ENCODE assay signal across 1 cellular context in the genomic region with DNA sequence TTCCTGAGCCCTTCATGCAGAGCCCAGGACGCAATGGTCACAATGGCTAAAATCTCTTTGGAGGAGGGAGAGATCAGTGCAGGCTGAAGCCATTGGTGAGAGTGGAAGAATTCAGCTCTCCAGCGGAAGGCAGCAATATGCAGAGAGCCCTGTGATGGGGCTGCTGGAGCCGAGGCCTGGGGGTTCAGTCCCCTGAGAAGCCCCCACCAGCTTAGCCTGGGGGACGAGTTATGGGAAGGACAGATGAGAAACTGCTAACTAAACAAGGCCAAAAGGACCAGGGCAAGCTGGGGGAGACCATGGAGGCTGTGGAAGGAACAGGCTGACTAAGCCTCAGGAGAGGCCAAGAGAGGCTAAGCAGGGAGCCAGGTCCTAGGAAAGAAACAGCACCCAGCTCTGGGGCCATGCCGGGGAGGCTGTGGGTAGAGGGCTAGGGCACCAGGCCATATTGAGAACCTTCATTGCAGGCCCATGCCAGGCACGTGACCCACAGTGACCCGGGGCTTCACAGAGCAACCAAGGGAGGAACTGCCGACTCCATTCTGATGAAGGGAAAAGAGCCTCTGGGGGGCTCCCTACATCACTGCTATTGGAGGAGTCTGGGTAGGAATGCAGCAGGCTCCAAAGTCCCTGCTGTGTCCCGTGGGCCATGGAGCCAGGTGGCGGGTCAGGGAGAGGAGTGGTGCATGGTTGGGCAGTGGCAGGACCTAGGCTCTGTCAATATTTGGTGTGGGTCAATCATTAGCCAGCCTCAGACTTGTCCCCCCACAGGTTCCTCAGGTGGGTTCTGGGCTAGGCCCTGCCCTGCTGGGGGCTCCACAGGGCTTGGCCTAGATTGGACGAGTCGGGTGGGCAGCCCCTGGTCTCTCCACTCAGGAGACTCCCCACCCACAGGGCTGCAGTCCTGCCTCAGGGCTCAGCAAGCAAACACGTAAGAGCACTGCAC.
TF ChIP-seq lines count a peak whose summit lies in the region.

No MANE protein-coding gene starts in this region.

TF ChIP-seq in HepG2, 621 proteins besides CTCF, POLR2A, EP300 and RAD21 (continued from another document and continues in another):
- TF ChIP-seq MXD1 (CRISPR knock-in tag; IDR thresholded peaks at IDR 0.05) (peak; percentile 31; the same call in 1 of the 2 replicates), ZNF883 (CRISPR knock-in tag; IDR thresholded peaks at IDR 0.05; ENCODE audit: not compliant biosample characterization) (peak; percentile 67), ZNF816 (CRISPR knock-in tag; IDR thresholded peaks at IDR 0.05; ENCODE audit: borderline replicate concordance) (peak; percentile 96), NCOA1 (CRISPR knock-in tag; IDR thresholded peaks at IDR 0.05) (peak; percentile 94), SIN3B (IDR thresholded peaks at IDR 0.05; ENCODE audit: low read length) (peak; percentile 47; the same call in 1 of the 2 replicates), TBX2 (CRISPR knock-in tag; IDR thresholded peaks at IDR 0.05; ENCODE audit: borderline replicate concordance) (peak; percentile 97), ZNF740 (CRISPR knock-in tag; IDR thresholded peaks at IDR 0.05) (peak; percentile 88), TMF1 (CRISPR knock-in tag; IDR thresholded peaks at IDR 0.05; ENCODE audit: low read depth) (0 out of 2 replicates have a peak, but pooled peaks have one; percentile 6), ZNF614 (CRISPR knock-in tag; IDR thresholded peaks at IDR 0.05; ENCODE audit: borderline replicate concordance) (peak; percentile 95), ZNF543 (CRISPR knock-in tag; IDR thresholded peaks at IDR 0.05) (peak; percentile 94), NFATC3 (CRISPR knock-in tag; IDR thresholded peaks at IDR 0.05) (peak; percentile 89; the same call in 1 of the 2 replicates), HBP1 (CRISPR knock-in tag; IDR thresholded peaks at IDR 0.05; ENCODE audit: low read depth) (peak; percentile 70; the same call in 1 of the 2 replicates), ZNF839 (CRISPR knock-in tag; IDR thresholded peaks at IDR 0.05; ENCODE audit: borderline replicate concordance) (no peak), NR3C1 (CRISPR knock-in tag; IDR thresholded peaks at IDR 0.05) (no peak), NPAS2 (CRISPR knock-in tag; IDR thresholded peaks at IDR 0.05; ENCODE audit: borderline replicate concordance) (no peak), ZNF274 (CRISPR knock-in tag; IDR thresholded peaks at IDR 0.05) (peak; percentile 96), FOXA3 (CRISPR knock-in tag; IDR thresholded peaks at IDR 0.05) (peak; percentile 97), BRCA1 (CRISPR knock-in tag; IDR thresholded peaks at IDR 0.05) (no peak; the same call in 1 of the 2 replicates), ZNF777 (CRISPR knock-in tag; IDR thresholded peaks at IDR 0.05) (peak; percentile 24; the same call in 1 of the 2 replicates), CENPBD1 (CRISPR knock-in tag; IDR thresholded peaks at IDR 0.05; ENCODE audit: borderline replicate concordance, low read depth) (peak; percentile 89; the same call in 1 of the 2 replicates), EEA1 (CRISPR knock-in tag; IDR thresholded peaks at IDR 0.05; ENCODE audit: borderline replicate concordance) (no peak), ZNF337 (CRISPR knock-in tag; IDR thresholded peaks at IDR 0.05; ENCODE audit: borderline replicate concordance, low read depth) (peak; percentile 84), U2AF1 (optimal IDR thresholded peaks at IDR 0.05; ENCODE audit: low read depth, low read length) (no peak), TCF7L2 (IDR thresholded peaks at IDR 0.05; ENCODE audit: low read depth, low read length) (no peak), ZNF670 (CRISPR knock-in tag; IDR thresholded peaks at IDR 0.05; ENCODE audit: borderline replicate concordance) (peak; percentile 92; the same call in 1 of the 2 replicates), ZNF550 (CRISPR knock-in tag; IDR thresholded peaks at IDR 0.05; ENCODE audit: borderline replicate concordance) (no peak), TBL1XR1 (IDR thresholded peaks at IDR 0.05; ENCODE audit: borderline replicate concordance, low read length, partially characterized antibody) (peak; percentile 83), MNT (IDR thresholded peaks at IDR 0.05) (peak; percentile 67), ZBTB37 (CRISPR knock-in tag; IDR thresholded peaks at IDR 0.05) (peak; percentile 74; the same call in 1 of the 2 replicates)
- TF ChIP-seq, protein P1, sequence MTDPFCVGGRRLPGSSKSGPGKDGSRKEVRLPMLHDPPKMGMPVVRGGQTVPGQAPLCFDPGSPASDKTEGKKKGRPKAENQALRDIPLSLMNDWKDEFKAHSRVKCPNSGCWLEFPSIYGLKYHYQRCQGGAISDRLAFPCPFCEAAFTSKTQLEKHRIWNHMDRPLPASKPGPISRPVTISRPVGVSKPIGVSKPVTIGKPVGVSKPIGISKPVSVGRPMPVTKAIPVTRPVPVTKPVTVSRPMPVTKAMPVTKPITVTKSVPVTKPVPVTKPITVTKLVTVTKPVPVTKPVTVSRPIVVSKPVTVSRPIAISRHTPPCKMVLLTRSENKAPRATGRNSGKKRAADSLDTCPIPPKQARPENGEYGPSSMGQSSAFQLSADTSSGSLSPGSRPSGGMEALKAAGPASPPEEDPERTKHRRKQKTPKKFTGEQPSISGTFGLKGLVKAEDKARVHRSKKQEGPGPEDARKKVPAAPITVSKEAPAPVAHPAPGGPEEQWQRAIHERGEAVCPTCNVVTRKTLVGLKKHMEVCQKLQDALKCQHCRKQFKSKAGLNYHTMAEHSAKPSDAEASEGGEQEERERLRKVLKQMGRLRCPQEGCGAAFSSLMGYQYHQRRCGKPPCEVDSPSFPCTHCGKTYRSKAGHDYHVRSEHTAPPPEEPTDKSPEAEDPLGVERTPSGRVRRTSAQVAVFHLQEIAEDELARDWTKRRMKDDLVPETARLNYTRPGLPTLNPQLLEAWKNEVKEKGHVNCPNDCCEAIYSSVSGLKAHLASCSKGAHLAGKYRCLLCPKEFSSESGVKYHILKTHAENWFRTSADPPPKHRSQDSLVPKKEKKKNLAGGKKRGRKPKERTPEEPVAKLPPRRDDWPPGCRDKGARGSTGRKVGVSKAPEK (CRISPR knock-in tag; IDR thresholded peaks at IDR 0.05; ENCODE audit: borderline replicate concordance): peak; percentile 81; the same call in 1 of the 2 replicates
- TF ChIP-seq, protein P2, sequence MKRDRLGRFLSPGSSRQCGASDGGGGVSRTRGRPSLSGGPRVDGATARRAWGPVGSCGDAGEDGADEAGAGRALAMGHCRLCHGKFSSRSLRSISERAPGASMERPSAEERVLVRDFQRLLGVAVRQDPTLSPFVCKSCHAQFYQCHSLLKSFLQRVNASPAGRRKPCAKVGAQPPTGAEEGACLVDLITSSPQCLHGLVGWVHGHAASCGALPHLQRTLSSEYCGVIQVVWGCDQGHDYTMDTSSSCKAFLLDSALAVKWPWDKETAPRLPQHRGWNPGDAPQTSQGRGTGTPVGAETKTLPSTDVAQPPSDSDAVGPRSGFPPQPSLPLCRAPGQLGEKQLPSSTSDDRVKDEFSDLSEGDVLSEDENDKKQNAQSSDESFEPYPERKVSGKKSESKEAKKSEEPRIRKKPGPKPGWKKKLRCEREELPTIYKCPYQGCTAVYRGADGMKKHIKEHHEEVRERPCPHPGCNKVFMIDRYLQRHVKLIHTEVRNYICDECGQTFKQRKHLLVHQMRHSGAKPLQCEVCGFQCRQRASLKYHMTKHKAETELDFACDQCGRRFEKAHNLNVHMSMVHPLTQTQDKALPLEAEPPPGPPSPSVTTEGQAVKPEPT (CRISPR knock-in tag; IDR thresholded peaks at IDR 0.05; ENCODE audit: low read depth): peak; percentile 81
- TF ChIP-seq, protein P3, sequence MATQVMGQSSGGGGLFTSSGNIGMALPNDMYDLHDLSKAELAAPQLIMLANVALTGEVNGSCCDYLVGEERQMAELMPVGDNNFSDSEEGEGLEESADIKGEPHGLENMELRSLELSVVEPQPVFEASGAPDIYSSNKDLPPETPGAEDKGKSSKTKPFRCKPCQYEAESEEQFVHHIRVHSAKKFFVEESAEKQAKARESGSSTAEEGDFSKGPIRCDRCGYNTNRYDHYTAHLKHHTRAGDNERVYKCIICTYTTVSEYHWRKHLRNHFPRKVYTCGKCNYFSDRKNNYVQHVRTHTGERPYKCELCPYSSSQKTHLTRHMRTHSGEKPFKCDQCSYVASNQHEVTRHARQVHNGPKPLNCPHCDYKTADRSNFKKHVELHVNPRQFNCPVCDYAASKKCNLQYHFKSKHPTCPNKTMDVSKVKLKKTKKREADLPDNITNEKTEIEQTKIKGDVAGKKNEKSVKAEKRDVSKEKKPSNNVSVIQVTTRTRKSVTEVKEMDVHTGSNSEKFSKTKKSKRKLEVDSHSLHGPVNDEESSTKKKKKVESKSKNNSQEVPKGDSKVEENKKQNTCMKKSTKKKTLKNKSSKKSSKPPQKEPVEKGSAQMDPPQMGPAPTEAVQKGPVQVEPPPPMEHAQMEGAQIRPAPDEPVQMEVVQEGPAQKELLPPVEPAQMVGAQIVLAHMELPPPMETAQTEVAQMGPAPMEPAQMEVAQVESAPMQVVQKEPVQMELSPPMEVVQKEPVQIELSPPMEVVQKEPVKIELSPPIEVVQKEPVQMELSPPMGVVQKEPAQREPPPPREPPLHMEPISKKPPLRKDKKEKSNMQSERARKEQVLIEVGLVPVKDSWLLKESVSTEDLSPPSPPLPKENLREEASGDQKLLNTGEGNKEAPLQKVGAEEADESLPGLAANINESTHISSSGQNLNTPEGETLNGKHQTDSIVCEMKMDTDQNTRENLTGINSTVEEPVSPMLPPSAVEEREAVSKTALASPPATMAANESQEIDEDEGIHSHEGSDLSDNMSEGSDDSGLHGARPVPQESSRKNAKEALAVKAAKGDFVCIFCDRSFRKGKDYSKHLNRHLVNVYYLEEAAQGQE (IDR thresholded peaks at IDR 0.05; ENCODE audit: borderline replicate concordance in 1 of 2, low read depth in 1 of 2, low read length in 2 of 2): peak in 1 of 2 experiments; percentile 78; a peak in 2 of 4 replicates
- TF ChIP-seq, protein P4, sequence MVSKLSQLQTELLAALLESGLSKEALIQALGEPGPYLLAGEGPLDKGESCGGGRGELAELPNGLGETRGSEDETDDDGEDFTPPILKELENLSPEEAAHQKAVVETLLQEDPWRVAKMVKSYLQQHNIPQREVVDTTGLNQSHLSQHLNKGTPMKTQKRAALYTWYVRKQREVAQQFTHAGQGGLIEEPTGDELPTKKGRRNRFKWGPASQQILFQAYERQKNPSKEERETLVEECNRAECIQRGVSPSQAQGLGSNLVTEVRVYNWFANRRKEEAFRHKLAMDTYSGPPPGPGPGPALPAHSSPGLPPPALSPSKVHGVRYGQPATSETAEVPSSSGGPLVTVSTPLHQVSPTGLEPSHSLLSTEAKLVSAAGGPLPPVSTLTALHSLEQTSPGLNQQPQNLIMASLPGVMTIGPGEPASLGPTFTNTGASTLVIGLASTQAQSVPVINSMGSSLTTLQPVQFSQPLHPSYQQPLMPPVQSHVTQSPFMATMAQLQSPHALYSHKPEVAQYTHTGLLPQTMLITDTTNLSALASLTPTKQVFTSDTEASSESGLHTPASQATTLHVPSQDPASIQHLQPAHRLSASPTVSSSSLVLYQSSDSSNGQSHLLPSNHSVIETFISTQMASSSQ (IDR thresholded peaks at IDR 0.05; ENCODE audit: low read depth): peak; percentile 100
- TF ChIP-seq, protein P4 (CRISPR knock-in tag; IDR thresholded peaks at IDR 0.05; ENCODE audit: borderline replicate concordance): peak; percentile 100
